8 cellular contexts compared by ENCODE assay signal in the genomic region with DNA sequence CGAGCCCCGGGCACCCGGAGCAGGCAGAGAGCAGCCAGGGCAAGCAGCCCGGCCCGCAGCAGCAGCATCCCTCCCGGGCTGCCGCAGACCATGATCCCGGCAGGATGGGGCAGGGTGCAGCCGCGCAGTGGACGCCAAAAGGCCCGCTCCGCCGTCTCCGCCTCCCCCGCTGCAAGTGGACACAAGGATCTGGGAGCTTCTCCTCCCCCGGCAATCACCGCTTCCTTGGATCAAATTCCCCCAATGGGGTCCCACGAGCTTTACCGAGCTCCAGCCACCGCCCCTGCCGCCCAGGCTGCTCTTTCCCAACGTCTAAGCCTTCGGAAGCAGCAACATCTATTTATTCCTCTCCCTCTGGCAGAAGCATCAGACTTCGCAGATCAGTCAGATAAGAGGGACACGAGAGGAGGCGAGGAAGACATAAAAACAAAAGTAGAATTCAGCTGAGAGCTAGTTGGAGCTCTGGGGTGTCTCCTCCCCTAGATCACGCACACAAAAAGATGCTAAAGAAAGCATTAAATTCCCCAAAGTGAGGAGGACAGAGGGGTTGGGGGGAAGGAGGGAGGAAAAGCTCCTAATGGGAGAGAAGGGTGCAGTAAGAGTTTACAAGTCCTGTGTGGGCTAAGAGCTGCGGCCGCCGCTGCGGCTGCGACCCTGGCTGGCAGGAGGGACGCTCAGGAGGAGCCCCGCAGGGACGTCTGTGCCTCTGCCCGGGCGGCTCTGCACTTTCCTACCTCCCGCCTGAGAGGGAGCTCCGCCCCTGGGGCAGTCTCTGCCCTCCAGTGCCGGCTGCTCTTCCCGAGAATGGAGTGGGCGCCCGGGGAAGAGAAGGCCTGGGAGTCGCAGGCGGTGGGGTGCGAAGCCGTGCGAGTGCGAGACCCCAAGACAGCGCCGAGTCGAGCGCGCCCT. TPM values are rescaled to one million over a fixed set of nuclear protein-coding genes. Genes with fewer than 3 reads are reported as not detected.
A peak's percentile ranks its signal among the peaks of the same experiment; 100 is the strongest.
DNase-seq lines count a peak whose midpoint lies in the region; ATAC-seq, FAIRE-seq and TF ChIP-seq lines count a peak whose summit lies in the region.

A gene with protein sequence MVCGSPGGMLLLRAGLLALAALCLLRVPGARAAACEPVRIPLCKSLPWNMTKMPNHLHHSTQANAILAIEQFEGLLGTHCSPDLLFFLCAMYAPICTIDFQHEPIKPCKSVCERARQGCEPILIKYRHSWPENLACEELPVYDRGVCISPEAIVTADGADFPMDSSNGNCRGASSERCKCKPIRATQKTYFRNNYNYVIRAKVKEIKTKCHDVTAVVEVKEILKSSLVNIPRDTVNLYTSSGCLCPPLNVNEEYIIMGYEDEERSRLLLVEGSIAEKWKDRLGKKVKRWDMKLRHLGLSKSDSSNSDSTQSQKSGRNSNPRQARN (minus strand): TSS at position 177 of the 909 bp plus-strand sequence. CDS start 85 bp downstream, at position 92.

- WGBS in smooth muscle cell (ENCODE audit: low lambda C conversion rate), result 3% methylated on average over 52 of the region's 55 CpGs

- H3K4me1 ChIP-seq in keratinocyte (ENCODE audit: control insufficient read depth, extremely low read depth, insufficient read depth, low read length), result peaks cover 10% of the 10 kb centered on the region
- peaks cover 35% of the 10 kb centered on the region for H3K4me1 ChIP-seq in smooth muscle cell (ENCODE audit: low read depth)

- H3K9me3 ChIP-seq in keratinocyte (ENCODE audit: control insufficient read depth, low read depth, low read length), result no peaks in the 10 kb centered on the region
- H3K9me3 ChIP-seq in smooth muscle cell (replicated peaks; ENCODE audit: low read depth), result no peaks in the 10 kb centered on the region

- H3K36me3 ChIP-seq in keratinocyte (ENCODE audit: control insufficient read depth in 2 of 2, extremely low read depth in 1 of 2, insufficient read depth in 2 of 2, low read length in 2 of 2), result no peaks in the 10 kb centered on the region
- H3K36me3 ChIP-seq in smooth muscle cell (ENCODE audit: low read depth), result no peaks in the 10 kb centered on the region

- H3K27ac ChIP-seq in keratinocyte (ENCODE audit: control insufficient read depth, insufficient read depth, low read length) (no peak within 1 kb of the TSS), smooth muscle cell (ENCODE audit: low read depth) (no peak within 1 kb of the TSS)

- peaks cover 4% of the 10 kb centered on the region for H3F3A ChIP-seq in smooth muscle cell (ENCODE audit: low read depth)

- H3K9ac ChIP-seq in keratinocyte (ENCODE audit: control insufficient read depth, extremely low read depth, insufficient read depth, low read length), result no peak within 1 kb of the TSS
- peak within 1 kb of the TSS; percentile 46 for H3K9ac ChIP-seq in smooth muscle cell (ENCODE audit: low read depth)

- peak within 1 kb of the TSS; percentile 47 for H2AFZ ChIP-seq in keratinocyte (ENCODE audit: control insufficient read depth, low read length)
- H2AFZ ChIP-seq in smooth muscle cell (ENCODE audit: low read depth), result peak within 1 kb of the TSS; percentile 96

- peak; percentile 30 for DNase-seq in GM12891 (ENCODE audit: insufficient read length, low spot score)
- DNase-seq in NCI-H510A treated with DMSO at 0.1 percent for 48 hours (lab: John Stamatoyannopoulos, UW), result peak; percentile 89
- DNase-seq in cerebellar cortex (ENCODE audit: low spot score), result peak; percentile 12
- no peak for DNase-seq in keratinocyte (ENCODE audit: low read depth, low spot score)
- peak; percentile 36 for DNase-seq in smooth muscle cell (lab: John Stamatoyannopoulos, UW; ENCODE audit: unreplicated experiment)
- DNase-seq in LoVo (ENCODE audit: low spot score), result no peak
- no peak for DNase-seq in KG1 (lab: John Stamatoyannopoulos, UW)

- H3K4me2 ChIP-seq in keratinocyte (ENCODE audit: control insufficient read depth, extremely low read depth, insufficient read depth, low read depth, low read length), result peak within 1 kb of the TSS; percentile 88
- peak within 1 kb of the TSS; percentile 95 for H3K4me2 ChIP-seq in smooth muscle cell

- TF ChIP-seq CTCF in keratinocyte (optimal IDR thresholded peaks at IDR 0.05 in 1 of 3, IDR thresholded peaks at IDR 0.05 in 1 of 3, conservative IDR thresholded peaks at IDR 0.05 in 1 of 3; ENCODE audit: extremely low read depth in 1 of 3, insufficient read depth in 2 of 3, low read length in 3 of 3), result no peak
- TF ChIP-seq CTCF in smooth muscle cell (IDR thresholded peaks at IDR 0.05; ENCODE audit: borderline replicate concordance, insufficient read depth, poor library complexity, severe bottlenecking), result no peak

- ATAC-seq in HG03342 (IDR thresholded peaks at IDR 0.05; ENCODE audit: unreplicated experiment), result no peak

- dilution Hi-C loops in keratinocyte (cut with MboI; ENCODE audit: extremely low pct_ligation_motif_present, low sequenced_read_pairs), result no loop called here

- peaks cover 29% of the 10 kb centered on the region for H3K27me3 ChIP-seq in keratinocyte (ENCODE audit: control insufficient read depth, extremely low read depth, insufficient read depth, low read length)
- peaks cover 6% of the 10 kb centered on the region for H3K27me3 ChIP-seq in smooth muscle cell (ENCODE audit: low read depth)

- no peaks in the 10 kb centered on the region for H4K20me1 ChIP-seq in keratinocyte (ENCODE audit: control insufficient read depth, extremely low read depth, insufficient read depth, low read length)
- H4K20me1 ChIP-seq in smooth muscle cell (ENCODE audit: low read depth), result no peaks in the 10 kb centered on the region

- H3K79me2 ChIP-seq in keratinocyte (ENCODE audit: control insufficient read depth, insufficient read depth, low read length) (no peaks in the 10 kb centered on the region), smooth muscle cell (ENCODE audit: low read depth) (no peaks in the 10 kb centered on the region)

- no peaks in the 10 kb centered on the region for H3K9me1 ChIP-seq in keratinocyte (ENCODE audit: control insufficient read depth, extremely low read depth, insufficient read depth, low read length)

- FAIRE-seq in GM12891 (lab: Jason Lieb, UNC) (no peak), keratinocyte (lab: Jason Lieb, UNC) (no peak)

- no peak for TF ChIP-seq POLR2A in GM12891 (IDR thresholded peaks at IDR 0.05; ENCODE audit: low read depth, low read length)

- H3K4me3 ChIP-seq in keratinocyte (ENCODE audit: control insufficient read depth in 2 of 3, extremely low read depth in 1 of 3, insufficient read depth in 2 of 3, low read depth in 1 of 3, low read length in 3 of 3) (peak within 1 kb of the TSS in 2 of 3 experiments; percentile 41 to 50), smooth muscle cell (peak within 1 kb of the TSS; percentile 62)

TF ChIP-seq in GM12891, 5 proteins besides CTCF, POLR2A, EP300 and RAD21:
- no peak for TF ChIP-seq PAX5 (IDR thresholded peaks at IDR 0.05; ENCODE audit: insufficient read depth, low read length, severe bottlenecking)
- TF ChIP-seq POU2F2 (IDR thresholded peaks at IDR 0.05; ENCODE audit: low read depth, low read length), result no peak
- no peak for TF ChIP-seq SPI1 (IDR thresholded peaks at IDR 0.05; ENCODE audit: low read depth, low read length)
- no peak for TF ChIP-seq TAF1 (IDR thresholded peaks at IDR 0.05; ENCODE audit: low read depth, low read length)

RNA-seq across cellular contexts. Expression of the gene that starts here (rescaled TPM):
- polyA plus RNA-seq in GM12891 (2012; ENCODE audit: low read depth, missing spikeins), result not detected
- polyA plus RNA-seq in keratinocyte, result 0.05 TPM in 2 of 3 replicates, not detected in the other
- polyA plus RNA-seq in keratinocyte (2011; ENCODE audit: low read depth), result 2.3 TPM
- not detected in 2 replicates for polyA plus RNA-seq in keratinocyte (2011; cell fraction: cytosol; rRNA removed)
- polyA plus RNA-seq in keratinocyte (2011; cell fraction: nucleus; rRNA removed), result 0.17 and 0.24 TPM in 2 replicates
- polyA plus RNA-seq in keratinocyte (2012; ENCODE audit: low replicate concordance), result 1.5 TPM in 1 of 2 replicates, not detected in the other
- polyA minus RNA-seq in keratinocyte, result 0.13 TPM in 1 of 3 replicates, not detected in the others
- not detected for polyA minus RNA-seq in keratinocyte (2011; cell fraction: cytosol; rRNA and poly(A)+ RNA removed)
- polyA minus RNA-seq in keratinocyte (2011; cell fraction: nucleus; rRNA and poly(A)+ RNA removed), result 0.42 and 1.4 TPM in 2 replicates
- 11.2 and 12.4 TPM in 2 replicates for total RNA-seq in smooth muscle cell
- polyA plus RNA-seq in smooth muscle cell, result 30.6 and 33.5 TPM in 2 replicates

Comparison
In these comparisons a context has a peak if more than half of its experiments do, and no peak if none do; other contexts are left out.
1. DNase-seq: peak in GM12891 (single experiment), NCI-H510A treated with DMSO at 0.1 percent for 48 hours (single experiment), cerebellar cortex (single experiment) and smooth muscle cell (single experiment); none in keratinocyte (single experiment), LoVo (single experiment) and KG1 (single experiment).